In the genomic region with DNA sequence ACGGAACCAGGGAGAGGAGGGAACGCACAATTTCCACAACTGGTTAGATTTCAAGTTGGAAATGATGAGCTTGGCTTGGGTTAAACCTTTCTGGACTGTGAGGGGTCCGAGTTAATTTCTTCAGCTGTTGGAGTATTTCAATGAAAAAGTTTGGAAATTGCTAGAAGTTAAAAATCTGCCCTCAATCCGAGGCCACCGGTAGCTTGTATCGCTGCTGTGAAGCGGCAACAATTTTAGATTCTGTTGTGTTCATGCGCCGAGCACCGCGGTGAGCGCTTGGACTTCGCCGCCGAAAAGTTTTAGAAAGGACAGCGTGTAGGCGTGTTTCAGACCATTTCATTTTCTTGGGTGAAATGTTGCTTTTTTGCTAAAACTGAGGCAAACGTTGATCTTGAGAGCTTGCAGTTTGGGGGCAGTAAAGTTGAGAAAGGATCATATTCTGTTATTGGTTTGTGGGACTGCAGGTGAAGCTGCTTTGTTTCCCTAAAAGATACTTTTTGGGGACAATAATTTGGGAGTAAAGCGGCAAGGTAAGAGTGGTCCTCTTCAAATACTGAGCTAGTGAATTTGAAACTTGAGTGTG, we compare ENCODE assay signal across 1 cellular context.
TF ChIP-seq lines count a peak whose summit lies in the region.

No MANE protein-coding gene starts in this region.

TF ChIP-seq in HepG2, 621 proteins besides CTCF, POLR2A, EP300 and RAD21 (continued from another document):
- TF ChIP-seq, protein P1, sequence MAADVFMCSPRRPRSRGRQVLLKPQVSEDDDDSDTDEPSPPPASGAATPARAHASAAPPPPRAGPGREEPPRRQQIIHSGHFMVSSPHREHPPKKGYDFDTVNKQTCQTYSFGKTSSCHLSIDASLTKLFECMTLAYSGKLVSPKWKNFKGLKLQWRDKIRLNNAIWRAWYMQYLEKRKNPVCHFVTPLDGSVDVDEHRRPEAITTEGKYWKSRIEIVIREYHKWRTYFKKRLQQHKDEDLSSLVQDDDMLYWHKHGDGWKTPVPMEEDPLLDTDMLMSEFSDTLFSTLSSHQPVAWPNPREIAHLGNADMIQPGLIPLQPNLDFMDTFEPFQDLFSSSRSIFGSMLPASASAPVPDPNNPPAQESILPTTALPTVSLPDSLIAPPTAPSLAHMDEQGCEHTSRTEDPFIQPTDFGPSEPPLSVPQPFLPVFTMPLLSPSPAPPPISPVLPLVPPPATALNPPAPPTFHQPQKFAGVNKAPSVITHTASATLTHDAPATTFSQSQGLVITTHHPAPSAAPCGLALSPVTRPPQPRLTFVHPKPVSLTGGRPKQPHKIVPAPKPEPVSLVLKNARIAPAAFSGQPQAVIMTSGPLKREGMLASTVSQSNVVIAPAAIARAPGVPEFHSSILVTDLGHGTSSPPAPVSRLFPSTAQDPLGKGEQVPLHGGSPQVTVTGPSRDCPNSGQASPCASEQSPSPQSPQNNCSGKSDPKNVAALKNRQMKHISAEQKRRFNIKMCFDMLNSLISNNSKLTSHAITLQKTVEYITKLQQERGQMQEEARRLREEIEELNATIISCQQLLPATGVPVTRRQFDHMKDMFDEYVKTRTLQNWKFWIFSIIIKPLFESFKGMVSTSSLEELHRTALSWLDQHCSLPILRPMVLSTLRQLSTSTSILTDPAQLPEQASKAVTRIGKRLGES (CRISPR knock-in tag; IDR thresholded peaks at IDR 0.05; ENCODE audit: borderline replicate concordance) = no peak
- TF ChIP-seq, protein P2, sequence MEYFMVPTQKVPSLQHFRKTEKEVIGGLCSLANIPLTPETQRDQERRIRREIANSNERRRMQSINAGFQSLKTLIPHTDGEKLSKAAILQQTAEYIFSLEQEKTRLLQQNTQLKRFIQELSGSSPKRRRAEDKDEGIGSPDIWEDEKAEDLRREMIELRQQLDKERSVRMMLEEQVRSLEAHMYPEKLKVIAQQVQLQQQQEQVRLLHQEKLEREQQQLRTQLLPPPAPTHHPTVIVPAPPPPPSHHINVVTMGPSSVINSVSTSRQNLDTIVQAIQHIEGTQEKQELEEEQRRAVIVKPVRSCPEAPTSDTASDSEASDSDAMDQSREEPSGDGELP (IDR thresholded peaks at IDR 0.05; ENCODE audit: borderline replicate concordance, low read depth) = no peak
- TF ChIP-seq, protein P3, sequence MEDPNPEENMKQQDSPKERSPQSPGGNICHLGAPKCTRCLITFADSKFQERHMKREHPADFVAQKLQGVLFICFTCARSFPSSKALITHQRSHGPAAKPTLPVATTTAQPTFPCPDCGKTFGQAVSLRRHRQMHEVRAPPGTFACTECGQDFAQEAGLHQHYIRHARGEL (CRISPR knock-in tag; IDR thresholded peaks at IDR 0.05) = no peak
- TF ChIP-seq FOXP1 (IDR thresholded peaks at IDR 0.05) (no peak), FOXP1 (CRISPR knock-in tag; IDR thresholded peaks at IDR 0.05) (no peak), AHR (CRISPR knock-in tag; IDR thresholded peaks at IDR 0.05) (no peak), ZNF569 (CRISPR knock-in tag; IDR thresholded peaks at IDR 0.05; ENCODE audit: borderline replicate concordance) (no peak), ZNF788 (CRISPR knock-in tag; IDR thresholded peaks at IDR 0.05; ENCODE audit: borderline replicate concordance) (no peak), ZC3H13 (CRISPR knock-in tag; IDR thresholded peaks at IDR 0.05) (no peak), ZMYM4 (CRISPR knock-in tag; IDR thresholded peaks at IDR 0.05) (no peak), ZBTB20 (CRISPR knock-in tag; IDR thresholded peaks at IDR 0.05; ENCODE audit: borderline replicate concordance, low read depth) (0 out of 2 replicates have a peak, but pooled peaks have one; percentile 29), ZKSCAN8 (CRISPR knock-in tag; IDR thresholded peaks at IDR 0.05; ENCODE audit: borderline replicate concordance) (no peak), FOXO1 (CRISPR knock-in tag; IDR thresholded peaks at IDR 0.05) (no peak), WIZ (CRISPR knock-in tag; IDR thresholded peaks at IDR 0.05) (no peak)
- TF ChIP-seq, protein P4, sequence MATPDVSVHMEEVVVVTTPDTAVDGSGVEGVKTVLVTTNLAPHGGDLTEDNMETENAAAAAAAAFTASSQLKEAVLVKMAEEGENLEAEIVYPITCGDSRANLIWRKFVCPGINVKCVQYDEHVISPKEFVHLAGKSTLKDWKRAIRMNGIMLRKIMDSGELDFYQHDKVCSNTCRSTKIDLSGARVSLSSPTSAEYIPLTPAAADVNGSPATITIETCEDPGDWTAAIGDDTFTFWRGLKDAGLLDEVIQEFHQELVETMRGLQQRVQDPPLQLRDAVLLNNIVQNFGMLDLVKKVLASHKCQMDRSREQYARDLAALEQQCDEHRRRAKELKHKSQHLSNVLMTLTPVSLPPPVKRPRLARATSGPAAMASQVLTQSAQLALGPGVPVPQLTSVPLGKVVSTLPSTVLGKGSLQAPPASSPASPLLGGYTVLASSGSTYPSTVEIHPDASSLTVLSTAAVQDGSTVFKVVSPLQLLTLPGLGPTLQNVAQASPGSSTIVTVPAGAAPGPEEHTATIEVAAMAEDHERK (CRISPR knock-in tag; IDR thresholded peaks at IDR 0.05; ENCODE audit: low read depth) = no peak
- TF ChIP-seq, protein P5, sequence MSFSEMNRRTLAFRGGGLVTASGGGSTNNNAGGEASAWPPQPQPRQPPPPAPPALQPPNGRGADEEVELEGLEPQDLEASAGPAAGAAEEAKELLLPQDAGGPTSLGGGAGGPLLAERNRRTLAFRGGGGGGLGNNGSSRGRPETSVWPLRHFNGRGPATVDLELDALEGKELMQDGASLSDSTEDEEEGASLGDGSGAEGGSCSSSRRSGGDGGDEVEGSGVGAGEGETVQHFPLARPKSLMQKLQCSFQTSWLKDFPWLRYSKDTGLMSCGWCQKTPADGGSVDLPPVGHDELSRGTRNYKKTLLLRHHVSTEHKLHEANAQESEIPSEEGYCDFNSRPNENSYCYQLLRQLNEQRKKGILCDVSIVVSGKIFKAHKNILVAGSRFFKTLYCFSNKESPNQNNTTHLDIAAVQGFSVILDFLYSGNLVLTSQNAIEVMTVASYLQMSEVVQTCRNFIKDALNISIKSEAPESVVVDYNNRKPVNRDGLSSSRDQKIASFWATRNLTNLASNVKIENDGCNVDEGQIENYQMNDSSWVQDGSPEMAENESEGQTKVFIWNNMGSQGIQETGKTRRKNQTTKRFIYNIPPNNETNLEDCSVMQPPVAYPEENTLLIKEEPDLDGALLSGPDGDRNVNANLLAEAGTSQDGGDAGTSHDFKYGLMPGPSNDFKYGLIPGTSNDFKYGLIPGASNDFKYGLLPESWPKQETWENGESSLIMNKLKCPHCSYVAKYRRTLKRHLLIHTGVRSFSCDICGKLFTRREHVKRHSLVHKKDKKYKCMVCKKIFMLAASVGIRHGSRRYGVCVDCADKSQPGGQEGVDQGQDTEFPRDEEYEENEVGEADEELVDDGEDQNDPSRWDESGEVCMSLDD (CRISPR knock-in tag; IDR thresholded peaks at IDR 0.05; ENCODE audit: borderline replicate concordance) = no peak
- TF ChIP-seq, protein P6, sequence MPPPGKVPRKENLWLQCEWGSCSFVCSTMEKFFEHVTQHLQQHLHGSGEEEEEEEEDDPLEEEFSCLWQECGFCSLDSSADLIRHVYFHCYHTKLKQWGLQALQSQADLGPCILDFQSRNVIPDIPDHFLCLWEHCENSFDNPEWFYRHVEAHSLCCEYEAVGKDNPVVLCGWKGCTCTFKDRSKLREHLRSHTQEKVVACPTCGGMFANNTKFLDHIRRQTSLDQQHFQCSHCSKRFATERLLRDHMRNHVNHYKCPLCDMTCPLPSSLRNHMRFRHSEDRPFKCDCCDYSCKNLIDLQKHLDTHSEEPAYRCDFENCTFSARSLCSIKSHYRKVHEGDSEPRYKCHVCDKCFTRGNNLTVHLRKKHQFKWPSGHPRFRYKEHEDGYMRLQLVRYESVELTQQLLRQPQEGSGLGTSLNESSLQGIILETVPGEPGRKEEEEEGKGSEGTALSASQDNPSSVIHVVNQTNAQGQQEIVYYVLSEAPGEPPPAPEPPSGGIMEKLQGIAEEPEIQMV (CRISPR knock-in tag; IDR thresholded peaks at IDR 0.05; ENCODE audit: low read depth) = no peak
- TF ChIP-seq, protein P7, sequence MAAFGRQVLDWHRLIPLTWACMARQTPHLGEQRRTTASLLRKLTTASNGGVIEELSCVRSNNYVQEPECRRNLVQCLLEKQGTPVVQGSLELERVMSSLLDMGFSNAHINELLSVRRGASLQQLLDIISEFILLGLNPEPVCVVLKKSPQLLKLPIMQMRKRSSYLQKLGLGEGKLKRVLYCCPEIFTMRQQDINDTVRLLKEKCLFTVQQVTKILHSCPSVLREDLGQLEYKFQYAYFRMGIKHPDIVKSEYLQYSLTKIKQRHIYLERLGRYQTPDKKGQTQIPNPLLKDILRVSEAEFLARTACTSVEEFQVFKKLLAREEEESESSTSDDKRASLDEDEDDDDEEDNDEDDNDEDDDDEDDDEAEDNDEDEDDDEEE (CRISPR knock-in tag; IDR thresholded peaks at IDR 0.05) = no peak
